ENCODE assay signal across 19 cellular contexts in the genomic region with DNA sequence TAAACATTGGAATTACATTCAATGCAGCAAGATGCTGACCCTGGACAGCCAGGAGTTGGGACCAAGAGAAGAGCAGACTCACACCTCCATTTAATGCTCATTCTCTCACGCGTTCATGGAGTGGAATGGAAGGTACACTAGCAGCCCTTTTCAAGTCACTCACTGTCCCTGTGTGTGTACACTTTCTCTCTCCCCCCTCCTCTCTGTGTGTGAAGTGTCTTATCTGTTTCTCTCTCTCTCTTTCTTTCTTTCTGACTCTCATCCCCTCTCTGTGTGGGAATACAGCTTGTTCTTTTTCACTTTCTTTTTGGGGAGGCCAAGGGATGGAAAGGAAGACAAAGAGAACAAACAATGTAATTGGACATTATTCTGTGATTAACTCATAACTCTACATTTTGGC.
DNase-seq lines count a peak whose midpoint lies in the region; ATAC-seq and TF ChIP-seq lines count a peak whose summit lies in the region.
"Had no signal": no experiment of that assay in that cellular context is flagged by ENCODE, and none has a peak within 500 bp of the region (broad histone marks: within the 10 kb centered on the region; RNA-seq: fewer than 3 reads in every experiment).

No MANE protein-coding gene starts in this region.

- H3K36me3 Mint-ChIP-seq in CD8-positive, alpha-beta T cell: no peaks in the 10 kb centered on the region
- H3K36me3 Mint-ChIP-seq: T-cell had no signal

- no peaks in the 10 kb centered on the region for H3K27me3 Mint-ChIP-seq in CD8-positive, alpha-beta T cell (ENCODE audit: low read depth)
- H3K27me3 Mint-ChIP-seq: T-cell had no signal

- CTCF ChIA-PET in CD8-positive, alpha-beta T cell (lab: Charles Lee): interaction anchor here (2.0 to 2.4 kb wide), 2 partner anchors 11 to 12 kb away, joined by 7 read pairs; no protein-coding TSS in a partner anchor

- H3K4me3 ChIP-seq in DND-41 (ENCODE audit: low read depth in 1 of 2, low read length in 2 of 2): no peak overlapping the region
- H3K4me3 ChIP-seq in CD8-positive, alpha-beta T cell (ENCODE audit: low read depth, low read length): no peak overlapping the region
- H3K4me3 ChIP-seq: K562 had no signal

- no peaks in the 10 kb centered on the region for H3K36me3 ChIP-seq in DND-41 (ENCODE audit: insufficient read depth, low read length)
- no peaks in the 10 kb centered on the region for H3K36me3 ChIP-seq in CD8-positive, alpha-beta T cell (ENCODE audit: insufficient read depth, low read length)

- intact Hi-C loops in CD8-positive, alpha-beta T cell (cut with DNase I, micrococcal nuclease): no loop called here

- H2AFZ ChIP-seq in DND-41 (ENCODE audit: low read depth, low read length): no peak overlapping the region

- no peak overlapping the region for H3K27ac Mint-ChIP-seq in CD8-positive, alpha-beta T cell
- H3K27ac Mint-ChIP-seq: T-cell had no signal

- H3K9ac ChIP-seq in DND-41 (ENCODE audit: low read depth, low read length): no peak overlapping the region

- H3K27me3 ChIP-seq in DND-41 (ENCODE audit: insufficient read depth, low read length, poor library complexity): no peaks in the 10 kb centered on the region
- H3K27me3 ChIP-seq in CD8-positive, alpha-beta T cell (ENCODE audit: insufficient read depth, low read length): no peaks in the 10 kb centered on the region

- POLR2A ChIA-PET in CD8-positive, alpha-beta T cell (lab: Charles Lee): no interaction called here

- no peaks in the 10 kb centered on the region for H3K9me3 ChIP-seq in DND-41 (ENCODE audit: insufficient read depth, low read length, severe bottlenecking)
- H3K9me3 ChIP-seq in CD8-positive, alpha-beta T cell (ENCODE audit: low read length): no peaks in the 10 kb centered on the region

- TF ChIP-seq CTCF in DND-41 (IDR thresholded peaks at IDR 0.05; ENCODE audit: borderline replicate concordance, extremely low read depth, low read length, poor library complexity, severe bottlenecking): no peak
- TF ChIP-seq CTCF in VCaP (conservative IDR thresholded peaks at IDR 0.05): no peak
- TF ChIP-seq CTCF in CD8-positive, alpha-beta T cell (IDR thresholded peaks at IDR 0.05): no peak

- no peaks in the 10 kb centered on the region for H3K4me1 Mint-ChIP-seq in CD8-positive, alpha-beta T cell (ENCODE audit: low read depth)
- H3K4me1 Mint-ChIP-seq: T-cell had no signal

- DNase-seq in DND-41: no peak
- peak; percentile 15 for DNase-seq in GM03348 (ENCODE audit: low spot score)
- DNase-seq in iris pigment epithelial cell (ENCODE audit: low read depth): peak; percentile 31
- no peak for DNase-seq in OCI-M1 (lab: John Stamatoyannopoulos, UW)
- DNase-seq in occipital lobe (lab: John Stamatoyannopoulos, UW): no peak
- DNase-seq in CD8-positive, alpha-beta T cell: no peak
- DNase-seq: ACHN; AML-193; MV-4-11; NCI-H1694 treated with DMSO at 0.1 percent for 48 hours; NCI-H510A; NCI-H748 treated with DMSO at 0.1 percent for 48 hours; NK-92 treated with Interleukin-12 subunit alpha and Interleukin-12 subunit beta, amount 100 ng/mL, for 24 hours; Right ventricle myocardium superior; T-cell had no signal

- peaks cover 43% of the 10 kb centered on the region for H3K79me2 ChIP-seq in DND-41 (ENCODE audit: insufficient read depth, low read length)

- no peaks in the 10 kb centered on the region for H3K4me1 ChIP-seq in DND-41 (ENCODE audit: insufficient read depth, low read length)
- no peaks in the 10 kb centered on the region for H3K4me1 ChIP-seq in CD8-positive, alpha-beta T cell (ENCODE audit: insufficient read depth, low read length)

- peak; percentile 49; the same call in 1 of the 3 replicates for ATAC-seq in DND-41 (ENCODE audit: insufficient read depth, low read depth)
- no peak for ATAC-seq in CD8-positive, alpha-beta T cell
- ATAC-seq in HG02763 (IDR thresholded peaks at IDR 0.05; ENCODE audit: unreplicated experiment): no peak
- ATAC-seq: HCT116, K562, T-cell had no signal

- H4K20me1 ChIP-seq in DND-41 (ENCODE audit: insufficient read depth, low read length): peaks cover 40% of the 10 kb centered on the region

- H3K4me2 ChIP-seq in DND-41 (ENCODE audit: insufficient read depth, low read length): no peak overlapping the region

- H3K4me3 Mint-ChIP-seq in CD8-positive, alpha-beta T cell: no peak overlapping the region
- H3K4me3 Mint-ChIP-seq: T-cell had no signal

- no peaks in the 10 kb centered on the region for H3K9me3 Mint-ChIP-seq in CD8-positive, alpha-beta T cell
- H3K9me3 Mint-ChIP-seq: T-cell had no signal

- H3K27ac ChIP-seq in DND-41 (ENCODE audit: low read length) (no peak overlapping the region), VCaP (peak overlapping the region; percentile 11; the same call in 1 of the 2 replicates)
- no peak overlapping the region for H3K27ac ChIP-seq in CD8-positive, alpha-beta T cell (ENCODE audit: low read depth, low read length)

Comparison
In these comparisons a context has a peak if more than half of its experiments do, and no peak if none do; other contexts are left out.
1. DNase-seq: peak in GM03348 (single experiment) and iris pigment epithelial cell (single experiment); none in DND-41 (single experiment), OCI-M1 (single experiment), occipital lobe (single experiment) and CD8-positive, alpha-beta T cell (0 of 7).